8 cellular contexts compared by ENCODE assay signal in genomic region chr2:143161982-143162837, GRCh38. TPM values are rescaled to one million over a fixed set of nuclear protein-coding genes. Genes with fewer than 3 reads are reported as not detected.
DNase-seq lines count a peak whose midpoint lies in the region; ATAC-seq and TF ChIP-seq lines count a peak whose summit lies in the region.

No MANE protein-coding gene starts in this region.

- ATAC-seq in GM21786 (IDR thresholded peaks at IDR 0.05; ENCODE audit: unreplicated experiment), result peak; percentile 83
- peak; percentile 99 for ATAC-seq in left lung

- H3K9me2 ChIP-seq in Loucy (replicated peaks; ENCODE audit: low read depth, low read length), result no peaks in the 10 kb centered on the region

- H3K27ac ChIP-seq in brain microvascular endothelial cell (no peak overlapping the region), left lung (no peak overlapping the region)

- no peaks in the 10 kb centered on the region for H3F3A ChIP-seq in Loucy (ENCODE audit: low read depth)

- H2AFZ ChIP-seq in Loucy (ENCODE audit: low read length), result no peak overlapping the region

- H3K4me1 ChIP-seq in Loucy (ENCODE audit: insufficient read depth, low read length, poor library complexity, severe bottlenecking) (peaks cover 9% of the 10 kb centered on the region), left lung (peaks cover 0 to 28% of the 10 kb centered on the region in 2 donors)

- peak; percentile 72 for TF ChIP-seq CTCF in GM12872 (IDR thresholded peaks at IDR 0.05; ENCODE audit: insufficient read depth, low read depth, low read length)
- TF ChIP-seq CTCF in Loucy (conservative IDR thresholded peaks at IDR 0.05; ENCODE audit: low read length), result peak; percentile 77
- TF ChIP-seq CTCF in brain microvascular endothelial cell (IDR thresholded peaks at IDR 0.05; ENCODE audit: low read depth, low read length, missing control alignments), result peak; percentile 80
- peak; percentile 40 to 46 for TF ChIP-seq CTCF in left lung (IDR thresholded peaks at IDR 0.05)

- H3K36me3 ChIP-seq in Loucy (ENCODE audit: insufficient read depth, low read length) (peaks cover 88% of the 10 kb centered on the region; the same call in 1 of the 2 replicates), brain microvascular endothelial cell (replicated peaks) (no peaks in the 10 kb centered on the region), left lung (no peaks in the 10 kb centered on the region)

- peaks cover 96% of the 10 kb centered on the region for H4K20me1 ChIP-seq in Loucy (ENCODE audit: insufficient read depth, low read length, poor library complexity, severe bottlenecking)

- intact Hi-C loops in left lung (cut with DNase I), result no loop called here

- in situ Hi-C loops in brain microvascular endothelial cell (cut with HindIII; ENCODE audit: low pct_ligation_motif_present, low sequenced_read_pairs), result no loop called here

- H3K4me3 ChIP-seq in Loucy (ENCODE audit: low read length, poor library complexity, severe bottlenecking), result no peak overlapping the region
- H3K4me3 ChIP-seq in brain microvascular endothelial cell (ENCODE audit: low read depth, low read length), result no peak overlapping the region
- H3K4me3 ChIP-seq in left lung, result no peak overlapping the region

- DNase-seq in T-helper 2 cell (peak in 4 of 5 experiments; percentile 22 to 79 (median 47)), brain microvascular endothelial cell (peak; percentile 24), left lung (peak in 1 of 2 donors; percentile 38), AML-193 (lab: John Stamatoyannopoulos, UW) (no peak)
- peak in 2 of 3 donors; percentile 23 to 34 for DNase-seq in stimulated activated CD4-positive, alpha-beta T cell treated with anti-CD3 and anti-CD28 coated beads, TNF-alpha, amount 100 ng/mL, for 48 hours (ENCODE audit: low read depth in 3 of 3)

- H3K27me3 ChIP-seq in Loucy (ENCODE audit: insufficient read depth, low read length, poor library complexity, severe bottlenecking) (no peaks in the 10 kb centered on the region), brain microvascular endothelial cell (replicated peaks) (no peaks in the 10 kb centered on the region), left lung (no peaks in the 10 kb centered on the region)

- peaks cover 99% of the 10 kb centered on the region for H3K79me2 ChIP-seq in Loucy (ENCODE audit: insufficient read depth, low read length)

- H3K9me3 ChIP-seq in Loucy (ENCODE audit: insufficient read depth, low read depth, low read length), result no peaks in the 10 kb centered on the region
- no peaks in the 10 kb centered on the region for H3K9me3 ChIP-seq in left lung

- H3K9ac ChIP-seq in Loucy (ENCODE audit: low read depth, low read length, poor library complexity, severe bottlenecking), result no peak overlapping the region

- H3K4me2 ChIP-seq in Loucy (ENCODE audit: low read depth, low read length, poor library complexity, severe bottlenecking), result no peak overlapping the region

RNA-seq across cellular contexts. Expression of gene ARHGAP15, which starts 33.0 kb away (rescaled TPM):
- 10 to 100 TPM; 16.8 to 20.6 TPM for total RNA-seq in left lung

Comparison
In these comparisons a context has a peak if more than half of its experiments do, and no peak if none do; other contexts are left out.
1. DNase-seq: peak in T-helper 2 cell (4 of 5), brain microvascular endothelial cell (single experiment) and stimulated activated CD4-positive, alpha-beta T cell treated with anti-CD3 and anti-CD28 coated beads, TNF-alpha, amount 100 ng/mL, for 48 hours (2 of 3); none in AML-193 (0 of 2).
2. Peak in every context shown above with its lines, with median percentiles within 50 percentile points of each other: CTCF ChIP-seq.